Comparison of ENCODE assay signal across 8 cellular contexts in genomic region chr10:27465596-27465995, GRCh38. TPM values are rescaled to one million over a fixed set of nuclear protein-coding genes. Genes with fewer than 3 reads are reported as not detected.
DNase-seq lines count a peak whose midpoint lies in the region; ATAC-seq and TF ChIP-seq lines count a peak whose summit lies in the region.
"Not testable (repeated sequence)": the region's sequence is repeated elsewhere in the genome, so short reads cannot be mapped to it uniquely, and the experiment has no call there.

No MANE protein-coding gene starts in this region.

- not testable (repeated sequence) for H3K9ac ChIP-seq in HUES48 (ENCODE audit: low read depth, low read length)

- intact Hi-C loops in CD4-positive, alpha-beta T cell (cut with DNase I, micrococcal nuclease): loop anchor here in 1 of 2 experiments (2.0 kb wide), 1 partner anchor 39 kb away; the partner anchor contains the start of gene RAB18
- intact Hi-C loops in activated naive CD4-positive, alpha-beta T cell treated with anti-CD3 and anti-CD28 coated beads for 36 hours (cut with micrococcal nuclease): loop anchor here (1.0 kb wide), 1 partner anchor 39 kb away; the partner anchor contains the start of gene RAB18

- CTCF ChIA-PET in CD4-positive, alpha-beta T cell (lab: Charles Lee); activated naive CD4-positive, alpha-beta T cell treated with anti-CD3 and anti-CD28 coated beads for 36 hours (lab: Charles Lee): not testable (repeated sequence)
- CTCF ChIA-PET in activated CD4-positive, alpha-beta memory T cell treated with anti-CD3 and anti-CD28 coated beads, Interleukin-2, amount 10 ng/mL, durations not matched to agents 7 days and 5 days (lab: Charles Lee): interaction anchor here (1.1 kb wide), 1 partner anchor 38 kb away, joined by 3 read pairs; the partner anchor contains the start of gene RAB18

- not testable (repeated sequence) for DNase-seq in CD4-positive, alpha-beta T cell; T-helper 17 cell; activated CD4-positive, alpha-beta memory T cell treated with anti-CD3 and anti-CD28 coated beads, Interleukin-2, amount 10 ng/mL, durations not matched to agents 7 days and 5 days; activated naive CD4-positive, alpha-beta T cell treated with anti-CD3 and anti-CD28 coated beads for 36 hours; activated naive CD8-positive, alpha-beta T cell treated with anti-CD3 and anti-CD28 coated beads, Interleukin-2, amount 50 U/mL, for 24 hours; naive thymus-derived CD8-positive, alpha-beta T cell
- DNase-seq in stimulated activated naive CD8-positive, alpha-beta T cell treated with anti-CD3 and anti-CD28 coated beads, Interleukin-15, amount 100 ng/mL, for 72 hours: peak in 1 of 2 donors; percentile 11

- H3K36me3 Mint-ChIP-seq in CD4-positive, alpha-beta T cell (ENCODE audit: low read depth); T-helper 17 cell (ENCODE audit: low read depth); activated CD4-positive, alpha-beta memory T cell treated with anti-CD3 and anti-CD28 coated beads, Interleukin-2, amount 10 ng/mL, durations not matched to agents 7 days and 5 days (ENCODE audit: low read depth); activated naive CD4-positive, alpha-beta T cell treated with anti-CD3 and anti-CD28 coated beads for 36 hours (ENCODE audit: low read depth); activated naive CD8-positive, alpha-beta T cell treated with anti-CD3 and anti-CD28 coated beads, Interleukin-2, amount 50 U/mL, for 24 hours (ENCODE audit: low read depth); naive thymus-derived CD8-positive, alpha-beta T cell: not testable (repeated sequence)

- H3K4me3 ChIP-seq in HUES48 (ENCODE audit: low read depth, low read length): not testable (repeated sequence)

- not testable (repeated sequence) for H3K4me1 ChIP-seq in HUES48 (ENCODE audit: control insufficient read depth, insufficient read depth, low read length)

- not testable (repeated sequence) for H3K36me3 ChIP-seq in HUES48 (ENCODE audit: control insufficient read depth, insufficient read depth, low read length)

- not testable (repeated sequence) for H3K27me3 ChIP-seq in CD4-positive, alpha-beta T cell (ENCODE audit: control insufficient read depth, insufficient read depth, low read length); HUES48 (ENCODE audit: control insufficient read depth, insufficient read depth, low read length)

- POLR2A ChIA-PET in CD4-positive, alpha-beta T cell (lab: Charles Lee): interaction anchor here (0.6 to 1.3 kb wide), 3 partner anchors 18 to 226 kb away, joined by 3 to 24 read pairs (median 3); partner anchors contain the start of gene RAB18
- POLR2A ChIA-PET in activated CD4-positive, alpha-beta memory T cell treated with anti-CD3 and anti-CD28 coated beads, Interleukin-2, amount 10 ng/mL, durations not matched to agents 7 days and 5 days (lab: Charles Lee): interaction anchor here (1.1 kb wide), 1 partner anchor 39 kb away, joined by 5 read pairs; the partner anchor contains the start of gene RAB18
- POLR2A ChIA-PET in naive thymus-derived CD8-positive, alpha-beta T cell (lab: Charles Lee): interaction anchor here (2.5 kb wide), 1 partner anchor 39 kb away, joined by 19 read pairs; the partner anchor contains the start of gene RAB18

- TF ChIP-seq CTCF in CD4-positive, alpha-beta T cell (IDR thresholded peaks at IDR 0.05): not testable (repeated sequence)

- H3K27me3 Mint-ChIP-seq in CD4-positive, alpha-beta T cell; T-helper 17 cell; activated CD4-positive, alpha-beta memory T cell treated with anti-CD3 and anti-CD28 coated beads, Interleukin-2, amount 10 ng/mL, durations not matched to agents 7 days and 5 days; activated naive CD4-positive, alpha-beta T cell treated with anti-CD3 and anti-CD28 coated beads for 36 hours (ENCODE audit: low read depth); activated naive CD8-positive, alpha-beta T cell treated with anti-CD3 and anti-CD28 coated beads, Interleukin-2, amount 50 U/mL, for 24 hours; naive thymus-derived CD8-positive, alpha-beta T cell; stimulated activated naive CD8-positive, alpha-beta T cell treated with anti-CD3 and anti-CD28 coated beads, Interleukin-15, amount 100 ng/mL, for 72 hours: not testable (repeated sequence)

- not testable (repeated sequence) for ATAC-seq in CD4-positive, alpha-beta T cell (ENCODE audit: poor library complexity); T-helper 17 cell; activated naive CD8-positive, alpha-beta T cell treated with anti-CD3 and anti-CD28 coated beads, Interleukin-2, amount 50 U/mL, for 24 hours; naive thymus-derived CD8-positive, alpha-beta T cell; stimulated activated naive CD8-positive, alpha-beta T cell treated with anti-CD3 and anti-CD28 coated beads, Interleukin-15, amount 100 ng/mL, for 72 hours

- H3K4me3 Mint-ChIP-seq in CD4-positive, alpha-beta T cell: peak overlapping the region; percentile 76
- peak overlapping the region; percentile 66 for H3K4me3 Mint-ChIP-seq in T-helper 17 cell
- not testable (repeated sequence) for H3K4me3 Mint-ChIP-seq in activated CD4-positive, alpha-beta memory T cell treated with anti-CD3 and anti-CD28 coated beads, Interleukin-2, amount 10 ng/mL, durations not matched to agents 7 days and 5 days; activated naive CD4-positive, alpha-beta T cell treated with anti-CD3 and anti-CD28 coated beads for 36 hours
- H3K4me3 Mint-ChIP-seq in activated naive CD8-positive, alpha-beta T cell treated with anti-CD3 and anti-CD28 coated beads, Interleukin-2, amount 50 U/mL, for 24 hours: peak overlapping the region; percentile 27
- H3K4me3 Mint-ChIP-seq in naive thymus-derived CD8-positive, alpha-beta T cell: peak overlapping the region in 9 of 10 donors; percentile 12 to 71 (median 65)
- peak overlapping the region; percentile 50 to 58 for H3K4me3 Mint-ChIP-seq in stimulated activated naive CD8-positive, alpha-beta T cell treated with anti-CD3 and anti-CD28 coated beads, Interleukin-15, amount 100 ng/mL, for 72 hours

- not testable (repeated sequence) for H3K9me3 ChIP-seq in CD4-positive, alpha-beta T cell (ENCODE audit: control insufficient read depth, low read length); HUES48 (ENCODE audit: control insufficient read depth, insufficient read depth, low read length); T-helper 17 cell (ENCODE audit: control insufficient read depth, low read length, poor library complexity, severe bottlenecking)

- not testable (repeated sequence) for H3K9me3 Mint-ChIP-seq in CD4-positive, alpha-beta T cell; activated CD4-positive, alpha-beta memory T cell treated with anti-CD3 and anti-CD28 coated beads, Interleukin-2, amount 10 ng/mL, durations not matched to agents 7 days and 5 days; activated naive CD4-positive, alpha-beta T cell treated with anti-CD3 and anti-CD28 coated beads for 36 hours; activated naive CD8-positive, alpha-beta T cell treated with anti-CD3 and anti-CD28 coated beads, Interleukin-2, amount 50 U/mL, for 24 hours; naive thymus-derived CD8-positive, alpha-beta T cell; stimulated activated naive CD8-positive, alpha-beta T cell treated with anti-CD3 and anti-CD28 coated beads, Interleukin-15, amount 100 ng/mL, for 72 hours

- peaks cover 44% of the 10 kb centered on the region for H3K4me1 Mint-ChIP-seq in CD4-positive, alpha-beta T cell (ENCODE audit: low read depth)
- peaks cover 30% of the 10 kb centered on the region for H3K4me1 Mint-ChIP-seq in T-helper 17 cell
- H3K4me1 Mint-ChIP-seq in activated CD4-positive, alpha-beta memory T cell treated with anti-CD3 and anti-CD28 coated beads, Interleukin-2, amount 10 ng/mL, durations not matched to agents 7 days and 5 days: peaks cover 25% of the 10 kb centered on the region
- H3K4me1 Mint-ChIP-seq in activated naive CD4-positive, alpha-beta T cell treated with anti-CD3 and anti-CD28 coated beads for 36 hours (ENCODE audit: low read depth): peaks cover 25% of the 10 kb centered on the region
- peaks cover 28% of the 10 kb centered on the region for H3K4me1 Mint-ChIP-seq in activated naive CD8-positive, alpha-beta T cell treated with anti-CD3 and anti-CD28 coated beads, Interleukin-2, amount 50 U/mL, for 24 hours
- H3K4me1 Mint-ChIP-seq in naive thymus-derived CD8-positive, alpha-beta T cell: peaks cover 27 to 39% (median 32%) of the 10 kb centered on the region in 4 donors
- peaks cover 36% of the 10 kb centered on the region for H3K4me1 Mint-ChIP-seq in stimulated activated naive CD8-positive, alpha-beta T cell treated with anti-CD3 and anti-CD28 coated beads, Interleukin-15, amount 100 ng/mL, for 72 hours

- H3K27ac ChIP-seq in CD4-positive, alpha-beta T cell (ENCODE audit: low read depth, low read length): not testable (repeated sequence)
- H3K27ac ChIP-seq in HUES48 (ENCODE audit: low read depth, low read length): peak overlapping the region; percentile 57

- H3K27ac Mint-ChIP-seq in CD4-positive, alpha-beta T cell: peak overlapping the region; percentile 88
- peak overlapping the region; percentile 92 for H3K27ac Mint-ChIP-seq in T-helper 17 cell
- peak overlapping the region; percentile 65 for H3K27ac Mint-ChIP-seq in activated CD4-positive, alpha-beta memory T cell treated with anti-CD3 and anti-CD28 coated beads, Interleukin-2, amount 10 ng/mL, durations not matched to agents 7 days and 5 days
- H3K27ac Mint-ChIP-seq in activated naive CD4-positive, alpha-beta T cell treated with anti-CD3 and anti-CD28 coated beads for 36 hours: peak overlapping the region; percentile 46
- peak overlapping the region; percentile 44 for H3K27ac Mint-ChIP-seq in activated naive CD8-positive, alpha-beta T cell treated with anti-CD3 and anti-CD28 coated beads, Interleukin-2, amount 50 U/mL, for 24 hours
- peak overlapping the region; percentile 8 to 89 (median 74) for H3K27ac Mint-ChIP-seq in naive thymus-derived CD8-positive, alpha-beta T cell
- H3K27ac Mint-ChIP-seq in stimulated activated naive CD8-positive, alpha-beta T cell treated with anti-CD3 and anti-CD28 coated beads, Interleukin-15, amount 100 ng/mL, for 72 hours: peak overlapping the region; percentile 46 to 93

RNA-seq across cellular contexts. Expression of gene RAB18, which starts 38.5 kb away (rescaled TPM):
- total RNA-seq in CD4-positive, alpha-beta T cell: 100 to 1,000 TPM; 120 to 130 TPM
- 100 to 1,000 TPM; 101 to 112 TPM for total RNA-seq in T-helper 17 cell
- 10 to 100 TPM; 69.5 to 72.0 TPM for total RNA-seq in activated CD4-positive, alpha-beta memory T cell treated with anti-CD3 and anti-CD28 coated beads, Interleukin-2, amount 10 ng/mL, durations not matched to agents 7 days and 5 days
- total RNA-seq in activated naive CD4-positive, alpha-beta T cell treated with anti-CD3 and anti-CD28 coated beads for 36 hours: 10 to 100 TPM; 35.4 to 41.3 TPM
- 10 to 100 TPM; 79.8 to 83.2 TPM for total RNA-seq in naive thymus-derived CD8-positive, alpha-beta T cell
- polyA plus RNA-seq in naive thymus-derived CD8-positive, alpha-beta T cell: 10 to 100 TPM; 65.4 to 82.4 (median 76.3) TPM
